ENCODE assay signal across 8 cellular contexts in the genomic region with DNA sequence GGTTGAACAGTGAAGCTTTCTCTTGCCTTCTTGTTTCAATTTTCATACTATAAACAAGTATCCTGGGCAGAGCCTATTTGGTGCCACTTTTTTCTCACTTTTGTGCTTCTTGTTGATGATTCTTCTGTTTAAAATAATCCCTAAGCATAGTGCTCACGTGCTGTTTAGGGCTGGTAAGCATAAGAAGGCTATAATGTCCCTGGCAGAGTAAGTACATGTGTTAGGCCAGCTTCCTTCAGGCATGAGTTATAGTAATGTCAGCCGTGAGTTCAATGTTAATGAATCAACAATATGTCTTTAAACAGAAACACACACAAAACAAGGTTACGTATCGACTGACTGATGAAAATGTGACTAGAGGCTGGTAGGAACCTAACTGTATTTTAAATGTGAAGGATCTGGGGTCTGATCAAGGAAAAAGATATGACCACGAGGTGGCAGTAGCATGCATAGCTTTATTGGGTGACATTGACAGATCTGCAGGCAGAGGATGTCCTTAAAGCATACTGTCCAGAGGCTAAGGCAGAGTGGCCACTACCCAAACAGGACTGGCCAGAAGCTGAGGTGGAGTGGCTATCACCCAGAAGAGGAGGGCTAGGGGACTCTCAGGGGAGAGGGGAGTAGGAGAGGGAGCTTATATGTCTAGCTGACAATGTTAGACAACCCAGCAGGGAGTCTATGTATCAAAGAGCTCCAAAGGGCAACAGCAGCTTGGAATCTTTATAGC.
DNase-seq lines count a peak whose midpoint lies in the region; ATAC-seq and TF ChIP-seq lines count a peak whose summit lies in the region.

No MANE protein-coding gene starts in this region.

- no peaks in the 10 kb centered on the region for H4K20me1 ChIP-seq in SU-DHL-6 (ENCODE audit: low read depth, low read length)

- DNase-seq in GM06990 (ENCODE audit: extremely low read depth, insufficient read length) (peak; percentile 24), HAP-1 (ENCODE audit: low spot score in 2 of 2) (peak; percentile 62 to 78), NCI-H1048 (lab: John Stamatoyannopoulos, UW) (peak; percentile 1), left cardiac atrium (peak; percentile 21), sciatic nerve (ENCODE audit: low spot score) (no peak), posterior vena cava (ENCODE audit: low spot score) (no peak)
- DNase-seq in activated naive CD8-positive, alpha-beta T cell treated with anti-CD3 and anti-CD28 coated beads, Interleukin-2, amount 50 U/mL, for 16 hours (ENCODE audit: low read depth, low spot score): peak; percentile 39

- H3K36me3 ChIP-seq in GM06990 (ENCODE audit: control insufficient read depth, insufficient read depth, low read length): no peaks in the 10 kb centered on the region
- no peaks in the 10 kb centered on the region for H3K36me3 ChIP-seq in HAP-1 (replicated peaks)
- no peaks in the 10 kb centered on the region for H3K36me3 ChIP-seq in SU-DHL-6 (ENCODE audit: low read length)

- H2AFZ ChIP-seq in SU-DHL-6 (ENCODE audit: low read depth, low read length, severe bottlenecking): no peak overlapping the region

- TF ChIP-seq CTCF in GM06990 (IDR thresholded peaks at IDR 0.05; ENCODE audit: insufficient read depth, low read length, poor library complexity, severe bottlenecking) (peak; percentile 51), SU-DHL-6 (IDR thresholded peaks at IDR 0.05; ENCODE audit: insufficient read depth, low read length, poor library complexity, severe bottlenecking) (peak; percentile 71)

- H3F3A ChIP-seq in SU-DHL-6 (ENCODE audit: insufficient read depth): no peaks in the 10 kb centered on the region

- no peaks in the 10 kb centered on the region for H3K9me3 ChIP-seq in HAP-1
- H3K9me3 ChIP-seq in SU-DHL-6 (ENCODE audit: insufficient read depth, low read length): no peaks in the 10 kb centered on the region

- H3K79me2 ChIP-seq in SU-DHL-6 (ENCODE audit: insufficient read depth, low read length): no peaks in the 10 kb centered on the region

- no peak overlapping the region for H3K4me3 ChIP-seq in GM06990 (replicated peaks; ENCODE audit: low read depth, low read length)
- H3K4me3 ChIP-seq in HAP-1: no peak overlapping the region
- H3K4me3 ChIP-seq in SU-DHL-6 (ENCODE audit: insufficient read depth, low read length, poor library complexity, severe bottlenecking): no peak overlapping the region

- in situ Hi-C loops in HAP-1 (cut with MboI; ENCODE audit: low sequenced_read_pairs): loop anchor here (5.0 to 25.0 kb wide), 3 partner anchors 201 to 726 kb away; partner anchors contain the start of gene MRPS33

- peaks cover 7% of the 10 kb centered on the region for H3K4me1 ChIP-seq in HAP-1

- H3K27ac ChIP-seq in SU-DHL-6 (ENCODE audit: low read depth, low read length): no peak overlapping the region

- H3K9me2 ChIP-seq in SU-DHL-6 (replicated peaks; ENCODE audit: insufficient read depth, low read length): no peaks in the 10 kb centered on the region

- H3K9ac ChIP-seq in SU-DHL-6 (ENCODE audit: low read length): no peak overlapping the region

- no peaks in the 10 kb centered on the region for H3K27me3 ChIP-seq in GM06990 (replicated peaks; ENCODE audit: control insufficient read depth, insufficient read depth, low read length)
- no peaks in the 10 kb centered on the region for H3K27me3 ChIP-seq in HAP-1 (ENCODE audit: low read depth)
- no peaks in the 10 kb centered on the region for H3K27me3 ChIP-seq in SU-DHL-6 (ENCODE audit: low read length)

- intact Hi-C loops in left cardiac atrium (cut with DNase I) (loop anchor here in 1 of 2 donors (10.0 kb wide), 1 partner anchor 104 kb away; no protein-coding TSS in a partner anchor), sciatic nerve (cut with DNase I) (loop anchor here (10.0 kb wide), 1 partner anchor 204 kb away; the partner anchor contains the start of gene MRPS33), posterior vena cava (cut with DNase I) (loop anchor here in 1 of 2 donors (5.0 kb wide), 1 partner anchor 201 kb away; the partner anchor contains the start of gene MRPS33)

- ATAC-seq in left cardiac atrium (peak; percentile 86 to 93), sciatic nerve (peak; percentile 86)

- H3K4me2 ChIP-seq in SU-DHL-6 (ENCODE audit: low read depth, low read length, poor library complexity, severe bottlenecking): no peak overlapping the region

Comparison
In these comparisons a context has a peak if more than half of its experiments do, and no peak if none do; other contexts are left out.
1. DNase-seq: peak in GM06990 (single experiment), HAP-1 (2 of 2), NCI-H1048 (single experiment), activated naive CD8-positive, alpha-beta T cell treated with anti-CD3 and anti-CD28 coated beads, Interleukin-2, amount 50 U/mL, for 16 hours (single experiment) and left cardiac atrium (single experiment); none in sciatic nerve (single experiment) and posterior vena cava (single experiment).